In the genomic region with DNA sequence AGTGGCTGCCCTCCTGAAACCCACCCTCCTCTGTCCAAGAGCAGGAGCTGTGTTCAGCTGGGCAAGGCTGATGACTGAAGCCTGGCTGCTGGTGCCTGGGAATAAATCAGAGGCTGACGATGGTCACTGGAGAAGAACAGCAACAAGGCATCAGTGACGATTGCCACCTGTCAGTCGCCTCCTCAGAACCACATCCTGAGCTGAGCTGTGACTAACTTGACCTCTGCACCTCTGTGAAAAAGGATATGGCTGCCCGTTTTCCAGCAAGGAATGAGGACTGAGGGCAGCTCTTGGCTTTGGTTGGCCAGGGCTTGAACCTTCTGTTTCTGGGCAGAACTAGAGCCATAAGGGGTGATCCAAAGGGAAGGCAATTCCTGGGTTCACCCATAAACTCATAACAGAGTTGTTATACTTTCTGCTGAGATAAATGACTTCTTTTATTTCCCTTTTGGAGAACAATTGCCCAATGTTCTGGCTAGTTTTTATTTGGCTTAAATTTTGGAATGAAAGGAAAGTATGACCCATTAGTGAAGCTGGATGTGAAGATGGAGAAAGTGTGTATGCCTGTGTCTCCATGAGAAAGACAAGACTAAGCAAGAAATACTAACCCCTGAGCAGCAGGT, we compare ENCODE assay signal across 16 cellular contexts. TPM values are rescaled to one million over a fixed set of nuclear protein-coding genes. Genes with fewer than 3 reads are reported as not detected.
DNase-seq lines count a peak whose midpoint lies in the region; ATAC-seq and TF ChIP-seq lines count a peak whose summit lies in the region.
"Had no signal": no experiment of that assay in that cellular context is flagged by ENCODE, and none has a peak within 500 bp of the region (broad histone marks: within the 10 kb centered on the region; RNA-seq: fewer than 3 reads in every experiment).

No MANE protein-coding gene starts in this region.

- no peak overlapping the region for H2AK5ac ChIP-seq in mesenchymal stem cell (ENCODE audit: low read length, severe bottlenecking)

- no peak overlapping the region for H3K4me3 Mint-ChIP-seq in activated T-cell treated with anti-CD3 and anti-CD28 coated beads, Interleukin-2, amount 50 U/mL, for 24 hours
- H3K4me3 Mint-ChIP-seq: natural killer cell treated with Interleukin-12 subunit alpha and Interleukin-12 subunit beta and Interleukin-15 and Interleukin-18, amount 100 ng/mL, for 72 hours; T-cell had no signal

- no peak overlapping the region for H4K91ac ChIP-seq in mesenchymal stem cell (ENCODE audit: low read length)

- peaks cover 0 to under 1% (median 0%) of the 10 kb centered on the region in 4 donors for H3K27me3 ChIP-seq in esophagus muscularis mucosa
- H3K27me3 ChIP-seq in mesenchymal stem cell (ENCODE audit: control insufficient read depth in 1 of 2, insufficient read depth in 1 of 2, low read length in 2 of 2): peaks cover 60 to 83% of the 10 kb centered on the region in 2 experiments
- no peaks in the 10 kb centered on the region for H3K27me3 ChIP-seq in upper lobe of right lung
- H3K27me3 ChIP-seq: right lobe of liver had no signal

- peak; percentile 23 for DNase-seq in activated T-cell treated with anti-CD3 and anti-CD28 coated beads, Interleukin-2, amount 50 U/mL, for 24 hours
- DNase-seq in activated T-cell treated with anti-CD3 and anti-CD28 coated beads, Interleukin-2, amount 50 U/mL, for 48 hours: no peak
- DNase-seq in esophagus muscularis mucosa (ENCODE audit: extremely low spot score) (no peak), mesenchymal stem cell (peak; percentile 61), upper lobe of right lung (peak; percentile 66), midbrain (lab: John Stamatoyannopoulos, UW) (no peak), RPMI8226 (no peak)
- DNase-seq in stimulated activated CD4-positive, alpha-beta T cell treated with anti-CD3 and anti-CD28 coated beads, Interleukin-1b, Interleukin-23, amount 100 ng/mL, for 48 hours: no peak
- DNase-seq: activated gamma-delta T cell; effector memory CD4-positive, alpha-beta T cell; GF-D8; KG1; NCI-H1694 treated with DMSO at 0.1 percent for 48 hours had no signal

- no peak for TF ChIP-seq EP300 in esophagus muscularis mucosa (IDR thresholded peaks at IDR 0.05)

- peak overlapping the region; percentile 49 to 78 (median 72) for H3K27ac ChIP-seq in esophagus muscularis mucosa (replicated peaks in 1 of 4)
- H3K27ac ChIP-seq in mesenchymal stem cell (ENCODE audit: low read length, poor library complexity, severe bottlenecking): no peak overlapping the region
- peak overlapping the region; percentile 47 for H3K27ac ChIP-seq in upper lobe of right lung
- H3K27ac ChIP-seq: right lobe of liver had no signal

- no peak overlapping the region for H3K9ac ChIP-seq in mesenchymal stem cell (ENCODE audit: low read length)

- peaks cover 4 to 23% (median 21%) of the 10 kb centered on the region in 4 donors for H3K4me1 ChIP-seq in esophagus muscularis mucosa
- no peaks in the 10 kb centered on the region for H3K4me1 ChIP-seq in mesenchymal stem cell (ENCODE audit: control insufficient read depth, insufficient read depth, low read depth, low read length)
- H3K4me1 ChIP-seq in upper lobe of right lung: peaks cover 7% of the 10 kb centered on the region
- H3K4me1 ChIP-seq: right lobe of liver had no signal

- no peaks in the 10 kb centered on the region for H3K36me3 ChIP-seq in esophagus muscularis mucosa
- no peaks in the 10 kb centered on the region for H3K36me3 ChIP-seq in mesenchymal stem cell (ENCODE audit: control insufficient read depth in 1 of 2, insufficient read depth in 2 of 2, low read depth in 1 of 2, low read length in 2 of 2)
- no peaks in the 10 kb centered on the region for H3K36me3 ChIP-seq in upper lobe of right lung
- H3K36me3 ChIP-seq: right lobe of liver had no signal

- H2BK15ac ChIP-seq in mesenchymal stem cell (ENCODE audit: low read depth, poor library complexity, severe bottlenecking): no peak overlapping the region

- H3K4ac ChIP-seq in mesenchymal stem cell (ENCODE audit: low read depth in 1 of 2, low read length in 2 of 2): no peak overlapping the region

- no peak overlapping the region for H3K14ac ChIP-seq in mesenchymal stem cell (ENCODE audit: low read length in 2 of 2)

- no peaks in the 10 kb centered on the region for H3K9me3 Mint-ChIP-seq in activated T-cell treated with anti-CD3 and anti-CD28 coated beads, Interleukin-2, amount 50 U/mL, for 24 hours
- H3K9me3 Mint-ChIP-seq: natural killer cell treated with Interleukin-12 subunit alpha and Interleukin-12 subunit beta and Interleukin-15 and Interleukin-18, amount 100 ng/mL, for 72 hours; T-cell had no signal

- peaks cover 30% of the 10 kb centered on the region for H3K27me3 Mint-ChIP-seq in activated T-cell treated with anti-CD3 and anti-CD28 coated beads, Interleukin-2, amount 50 U/mL, for 24 hours

- no peak overlapping the region for H2BK12ac ChIP-seq in mesenchymal stem cell (ENCODE audit: low read length in 2 of 2)

- no peaks in the 10 kb centered on the region for H3K79me1 ChIP-seq in mesenchymal stem cell (replicated peaks; ENCODE audit: low read length, poor library complexity, severe bottlenecking)

- no peak overlapping the region for H3K4me2 ChIP-seq in mesenchymal stem cell (ENCODE audit: low read length, poor library complexity, severe bottlenecking)

- H3K23ac ChIP-seq in mesenchymal stem cell (ENCODE audit: low read length in 2 of 2): no peak overlapping the region

- intact Hi-C loops in esophagus muscularis mucosa (cut with DNase I): no loop called here
- intact Hi-C loops in upper lobe of right lung (cut with DNase I): no loop called here

- TF ChIP-seq POLR2A in esophagus muscularis mucosa (IDR thresholded peaks at IDR 0.05; ENCODE audit: low read depth): no peak

- H2BK5ac ChIP-seq in mesenchymal stem cell (ENCODE audit: low read depth, low read length, poor library complexity, severe bottlenecking): no peak overlapping the region

- ATAC-seq in upper lobe of right lung: peak; percentile 51
- ATAC-seq: natural killer cell treated with Interleukin-12 subunit alpha and Interleukin-12 subunit beta and Interleukin-15 and Interleukin-18, amount 100 ng/mL, for 72 hours; right lobe of liver; T-cell had no signal

- H2AFZ ChIP-seq in mesenchymal stem cell (ENCODE audit: low read depth, low read length): no peak overlapping the region

- H3K4me1 Mint-ChIP-seq in activated T-cell treated with anti-CD3 and anti-CD28 coated beads, Interleukin-2, amount 50 U/mL, for 24 hours (ENCODE audit: low read depth): peaks cover 27% of the 10 kb centered on the region
- H3K4me1 Mint-ChIP-seq: T-cell had no signal

- H3K36me3 Mint-ChIP-seq in activated T-cell treated with anti-CD3 and anti-CD28 coated beads, Interleukin-2, amount 50 U/mL, for 24 hours (ENCODE audit: low read depth): no peaks in the 10 kb centered on the region
- H3K36me3 Mint-ChIP-seq: natural killer cell treated with Interleukin-12 subunit alpha and Interleukin-12 subunit beta and Interleukin-15 and Interleukin-18, amount 100 ng/mL, for 72 hours; T-cell had no signal

- H3K9me3 ChIP-seq in esophagus muscularis mucosa (no peaks in the 10 kb centered on the region), mesenchymal stem cell (ENCODE audit: control insufficient read depth, low read length) (no peaks in the 10 kb centered on the region), upper lobe of right lung (no peaks in the 10 kb centered on the region)
- H3K9me3 ChIP-seq: right lobe of liver had no signal

- 47% methylated on average over 4 of the region's 4 CpGs for WGBS in esophagus muscularis mucosa
- WGBS in mesenchymal stem cell: 30% methylated on average over 4 of the region's 4 CpGs

- H3K4me3 ChIP-seq in esophagus muscularis mucosa (no peak overlapping the region), mesenchymal stem cell (ENCODE audit: insufficient read depth in 1 of 2, low read depth in 1 of 2, low read length in 2 of 2) (no peak overlapping the region), upper lobe of right lung (no peak overlapping the region)
- H3K4me3 ChIP-seq: right lobe of liver had no signal

- H3K18ac ChIP-seq in mesenchymal stem cell (ENCODE audit: low read depth in 1 of 2, low read length in 2 of 2): no peak overlapping the region

- TF ChIP-seq CTCF in esophagus muscularis mucosa (IDR thresholded peaks at IDR 0.05) (no peak), upper lobe of right lung (IDR thresholded peaks at IDR 0.05) (no peak)

- H3K27ac Mint-ChIP-seq in activated T-cell treated with anti-CD3 and anti-CD28 coated beads, Interleukin-2, amount 50 U/mL, for 24 hours: peak overlapping the region; percentile 80
- H3K27ac Mint-ChIP-seq: natural killer cell treated with Interleukin-12 subunit alpha and Interleukin-12 subunit beta and Interleukin-15 and Interleukin-18, amount 100 ng/mL, for 72 hours; T-cell had no signal

- H4K8ac ChIP-seq in mesenchymal stem cell (ENCODE audit: low read length): no peak overlapping the region

- H2BK120ac ChIP-seq in mesenchymal stem cell (ENCODE audit: low read depth, low read length): no peak overlapping the region

RNA-seq across cellular contexts. Expression of a gene that starts 40.1 kb away (rescaled TPM):
- total RNA-seq in esophagus muscularis mucosa (under 1 TPM in 3 of 4 donors, not detected in 1; 0.65 to 0.92 (median 0.66) TPM), upper lobe of right lung (0.81 TPM)
- polyA plus RNA-seq in mesenchymal stem cell (2013, experiment 1 of 2): 5.7 TPM
- 5.7 TPM for polyA plus RNA-seq in mesenchymal stem cell (2013, experiment 2 of 2)

RNA-seq across cellular contexts. Expression of a gene that starts 40.1 kb away (rescaled TPM):
- total RNA-seq in esophagus muscularis mucosa: 10 to 100 TPM; 26.5 to 44.9 (median 34.3) TPM
- 26.0 TPM for polyA plus RNA-seq in mesenchymal stem cell (2013, experiment 1 of 2)
- polyA plus RNA-seq in mesenchymal stem cell (2013, experiment 2 of 2): 25.5 TPM
- total RNA-seq in upper lobe of right lung: 33.8 TPM

Comparison
In these comparisons a context has a peak if more than half of its experiments do, and no peak if none do; other contexts are left out.
1. DNase-seq: peak in activated T-cell treated with anti-CD3 and anti-CD28 coated beads, Interleukin-2, amount 50 U/mL, for 24 hours (single experiment), mesenchymal stem cell (single experiment) and upper lobe of right lung (single experiment); none in activated T-cell treated with anti-CD3 and anti-CD28 coated beads, Interleukin-2, amount 50 U/mL, for 48 hours (0 of 2), esophagus muscularis mucosa (single experiment), stimulated activated CD4-positive, alpha-beta T cell treated with anti-CD3 and anti-CD28 coated beads, Interleukin-1b, Interleukin-23, amount 100 ng/mL, for 48 hours (single experiment), midbrain (single experiment) and RPMI8226 (single experiment).